1 cellular context compared by ENCODE assay signal in genomic region chr4:3248811-3249661, GRCh38.
TF ChIP-seq lines count a peak whose summit lies in the region.

Gene MSANTD1, plus strand, starts transcription at chr4:3249159. Its CDS starts 64 bp downstream, at chr4:3249223.

TF ChIP-seq in HepG2, 621 proteins besides CTCF, POLR2A, EP300 and RAD21:
- TF ChIP-seq RFX1 (IDR thresholded peaks at IDR 0.05) (peak; percentile 35; the same call in 1 of the 2 replicates), JUND (CRISPR knock-in tag; IDR thresholded peaks at IDR 0.05) (no peak), ZNF292 (CRISPR knock-in tag; IDR thresholded peaks at IDR 0.05; ENCODE audit: borderline replicate concordance, low read depth) (no peak), DPF2 (CRISPR knock-in tag; IDR thresholded peaks at IDR 0.05; ENCODE audit: borderline replicate concordance, low read depth) (no peak), RXRA (CRISPR knock-in tag; IDR thresholded peaks at IDR 0.05) (no peak)
